Comparison of ENCODE assay signal across 16 cellular contexts in genomic region chr12:131795688-131796410, GRCh38. TPM values are rescaled to one million over a fixed set of nuclear protein-coding genes. Genes with fewer than 3 reads are reported as not detected.
DNase-seq lines count a peak whose midpoint lies in the region; ATAC-seq and TF ChIP-seq lines count a peak whose summit lies in the region.
"Had no signal": no experiment of that assay in that cellular context is flagged by ENCODE, and none has a peak within 500 bp of the region (broad histone marks: within the 10 kb centered on the region; RNA-seq: fewer than 3 reads in every experiment).

No MANE protein-coding gene starts in this region.

- no peaks in the 10 kb centered on the region for H3K27me3 Mint-ChIP-seq in central memory CD8-positive, alpha-beta T cell
- H3K27me3 Mint-ChIP-seq: activated naive CD4-positive, alpha-beta T cell treated with anti-CD3 and anti-CD28 coated beads, Interleukin-2, amount 50 U/mL, for 24 hours; dendritic cell treated with granulocyte-macrophage colony-stimulating factor and Interleukin-4, amounts not matched to agents 40 ng/mL and 50 ng/mL, for 4 days had no signal

- 60 to 63% methylated on average over 12 to 13 of the region's 15 CpGs for WGBS in lung, 2 donors
- WGBS in ovary, 3 donors = 75 to 77% (median 76%) methylated on average over 13 to 14 of the region's 15 CpGs
- 62 to 69% (median 66%) methylated on average over 12 to 14 of the region's 15 CpGs for WGBS in stomach, 5 donors

- H3K27ac ChIP-seq in BLaER1 (peak overlapping the region; percentile 62), lung (ENCODE audit: low read depth in 1 of 2, low read length in 1 of 2) (peak overlapping the region in 1 of 2 donors; percentile 51), ovary (no peak overlapping the region), caudate nucleus (ENCODE audit: low read depth, low read length) (no peak overlapping the region), stomach (no peak overlapping the region)
- H3K27ac ChIP-seq: pancreas had no signal

- H4K20me1 ChIP-seq in BLaER1 = peaks cover 67% of the 10 kb centered on the region; the same call in 1 of the 2 replicates

- TF ChIP-seq EP300 in ovary (IDR thresholded peaks at IDR 0.05) (no peak), stomach (IDR thresholded peaks at IDR 0.05) (no peak)

- no peaks in the 10 kb centered on the region for H3K9me3 Mint-ChIP-seq in central memory CD8-positive, alpha-beta T cell
- H3K9me3 Mint-ChIP-seq: activated naive CD4-positive, alpha-beta T cell treated with anti-CD3 and anti-CD28 coated beads, Interleukin-2, amount 50 U/mL, for 24 hours; dendritic cell treated with granulocyte-macrophage colony-stimulating factor and Interleukin-4, amounts not matched to agents 40 ng/mL and 50 ng/mL, for 4 days had no signal

- H3K4me1 ChIP-seq in BLaER1 (peaks cover 73% of the 10 kb centered on the region), lung (ENCODE audit: control insufficient read depth in 2 of 2, insufficient read depth in 2 of 2, low read length in 2 of 2) (no peaks in the 10 kb centered on the region), ovary (ENCODE audit: insufficient read depth) (no peaks in the 10 kb centered on the region), stomach (peaks cover 0 to 8% (median 3%) of the 10 kb centered on the region in 4 donors)
- H3K4me1 ChIP-seq: pancreas had no signal

- no peak for TF ChIP-seq CTCF in lung (IDR thresholded peaks at IDR 0.05; ENCODE audit: control extremely low read depth, extremely low read depth)
- no peak for TF ChIP-seq CTCF in ovary (IDR thresholded peaks at IDR 0.05)
- no peak for TF ChIP-seq CTCF in stomach (IDR thresholded peaks at IDR 0.05)

- H3K4me1 Mint-ChIP-seq in central memory CD8-positive, alpha-beta T cell = no peaks in the 10 kb centered on the region
- H3K4me1 Mint-ChIP-seq: activated naive CD4-positive, alpha-beta T cell treated with anti-CD3 and anti-CD28 coated beads, Interleukin-2, amount 50 U/mL, for 24 hours had no signal

- H3K4me3 Mint-ChIP-seq in central memory CD8-positive, alpha-beta T cell = no peak overlapping the region
- H3K4me3 Mint-ChIP-seq: activated naive CD4-positive, alpha-beta T cell treated with anti-CD3 and anti-CD28 coated beads, Interleukin-2, amount 50 U/mL, for 24 hours; dendritic cell treated with granulocyte-macrophage colony-stimulating factor and Interleukin-4, amounts not matched to agents 40 ng/mL and 50 ng/mL, for 4 days had no signal

- H3K9me3 ChIP-seq in BLaER1 (peaks cover 2% of the 10 kb centered on the region; the same call in 1 of the 2 replicates), lung (ENCODE audit: control insufficient read depth in 2 of 2, insufficient read depth in 1 of 2, low read length in 1 of 2) (peaks cover 0 to 2% of the 10 kb centered on the region in 2 donors), ovary (no peaks in the 10 kb centered on the region), stomach (no peaks in the 10 kb centered on the region)
- H3K9me3 ChIP-seq: pancreas had no signal

- H3K9ac ChIP-seq in BLaER1 = peak overlapping the region; percentile 45; the same call in 1 of the 2 replicates

- DNase-seq in NCI-H1092 treated with DMSO at 0.1 percent for 48 hours (lab: John Stamatoyannopoulos, UW) = peak; percentile 86
- no peak for DNase-seq in central memory CD8-positive, alpha-beta T cell (ENCODE audit: low spot score in 2 of 2)
- DNase-seq in lung (ENCODE audit: low spot score) = peak; percentile 61
- DNase-seq in ovary = no peak
- DNase-seq in caudate nucleus (lab: John Stamatoyannopoulos, UW) = no peak
- no peak for DNase-seq in stomach
- no peak for DNase-seq in NCI-H2196 treated with DMSO at 0.1 percent for 48 hours (lab: John Stamatoyannopoulos, UW; ENCODE audit: unreplicated experiment)
- DNase-seq: AML-193, foreskin melanocyte, left ventricle myocardium superior, pancreas, T-helper 9 cell had no signal

- TF ChIP-seq POLR2A in ovary (IDR thresholded peaks at IDR 0.05) (no peak), stomach (IDR thresholded peaks at IDR 0.05) (no peak)

- peaks cover 68% of the 10 kb centered on the region for H3K36me3 ChIP-seq in BLaER1
- peaks cover 15 to 48% of the 10 kb centered on the region in 2 donors for H3K36me3 ChIP-seq in lung (ENCODE audit: control insufficient read depth in 2 of 2, insufficient read depth in 2 of 2, low read length in 2 of 2)
- H3K36me3 ChIP-seq in ovary = no peaks in the 10 kb centered on the region
- H3K36me3 ChIP-seq in stomach = peaks cover 37 to 96% (median 95%) of the 10 kb centered on the region in 4 donors

- no peaks in the 10 kb centered on the region for H3K27me3 ChIP-seq in BLaER1
- no peaks in the 10 kb centered on the region for H3K27me3 ChIP-seq in lung (ENCODE audit: control insufficient read depth, insufficient read depth)
- no peaks in the 10 kb centered on the region for H3K27me3 ChIP-seq in ovary
- no peaks in the 10 kb centered on the region for H3K27me3 ChIP-seq in stomach
- H3K27me3 ChIP-seq: pancreas had no signal

- peak overlapping the region; percentile 36; the same call in 1 of the 2 replicates for H3K4me3 ChIP-seq in BLaER1
- no peak overlapping the region for H3K4me3 ChIP-seq in lung
- no peak overlapping the region for H3K4me3 ChIP-seq in ovary
- no peak overlapping the region for H3K4me3 ChIP-seq in stomach
- H3K4me3 ChIP-seq: K562, pancreas had no signal

- H3K36me3 Mint-ChIP-seq in central memory CD8-positive, alpha-beta T cell (ENCODE audit: insufficient read depth) = peaks cover 26% of the 10 kb centered on the region

- intact Hi-C loops in ovary (cut with DNase I) (no loop called here), stomach (cut with DNase I; ENCODE audit: low total_unique reads) (no loop called here)

- H3K27ac Mint-ChIP-seq in central memory CD8-positive, alpha-beta T cell (ENCODE audit: low read depth) = peak overlapping the region; percentile 65
- H3K27ac Mint-ChIP-seq: activated naive CD4-positive, alpha-beta T cell treated with anti-CD3 and anti-CD28 coated beads, Interleukin-2, amount 50 U/mL, for 24 hours; dendritic cell treated with granulocyte-macrophage colony-stimulating factor and Interleukin-4, amounts not matched to agents 40 ng/mL and 50 ng/mL, for 4 days had no signal

- no peak for ATAC-seq in central memory CD8-positive, alpha-beta T cell (replicated peaks; ENCODE audit: extremely low read depth, poor library complexity, severe bottlenecking)
- ATAC-seq in lung (ENCODE audit: insufficient read depth, low FRiP score) = peak; percentile 69
- ATAC-seq: K562, left ventricle myocardium superior, pancreas had no signal

- H3K4me2 ChIP-seq in BLaER1 = peak overlapping the region; percentile 86

RNA-seq across cellular contexts. Expression of gene MMP17, which starts 32.3 kb away (rescaled TPM):
- total RNA-seq in lung (1 to 10 TPM; 1.7 to 4.6 TPM), ovary (10 to 100 TPM in 5 of 7 donors, 1 to 10 TPM in 2; 9.3 to 15.6 (median 13.3) TPM), stomach (1 to 10 TPM in 3 of 5 donors, not detected in 2; 1.8 to 3.1 (median 2.2) TPM)
- polyA plus RNA-seq in lung (1 to 10 TPM; 3.3 to 5.6 TPM), ovary (10 to 100 TPM in 1 of 2 donors, under 1 TPM in 1; 0.78 to 15.5 TPM), stomach (1 to 10 TPM in 2 of 3 donors, under 1 TPM in 1; 0.46 to 2.7 (median 2.0) TPM)

Comparison
In these comparisons a context has a peak if more than half of its experiments do, and no peak if none do; other contexts are left out.
1. DNase-seq: peak in NCI-H1092 treated with DMSO at 0.1 percent for 48 hours (single experiment) and lung (single experiment); none in central memory CD8-positive, alpha-beta T cell (0 of 2), ovary (0 of 5), caudate nucleus (0 of 61), stomach (single experiment) and NCI-H2196 treated with DMSO at 0.1 percent for 48 hours (single experiment).